In genomic region chr17:45248132-45248936, GRCh38 we compare ENCODE assay signal across 1 cellular context.
TF ChIP-seq lines count a peak whose summit lies in the region.

No MANE protein-coding gene starts in this region.

TF ChIP-seq in GM12878, 131 proteins besides CTCF, POLR2A, EP300 and RAD21 (continued from another document and continues in another):
- TF ChIP-seq ZNF592 (IDR thresholded peaks at IDR 0.05) (no peak), CEBPZ (IDR thresholded peaks at IDR 0.05; ENCODE audit: low read depth, low read length) (no peak), E2F4 (IDR thresholded peaks at IDR 0.05; ENCODE audit: low read depth, low read length) (no peak), PAX8 (IDR thresholded peaks at IDR 0.05) (no peak), PBX3 (IDR thresholded peaks at IDR 0.05; ENCODE audit: insufficient replicate concordance, low read depth, low read length) (no peak), YBX1 (IDR thresholded peaks at IDR 0.05) (no peak), ZBTB4 (CRISPR knock-in tag; IDR thresholded peaks at IDR 0.05) (no peak), ZNF622 (IDR thresholded peaks at IDR 0.05) (no peak), PRDM15 (CRISPR knock-in tag; IDR thresholded peaks at IDR 0.05) (no peak), BCLAF1 (IDR thresholded peaks at IDR 0.05) (no peak), POLR2AphosphoS5 (IDR thresholded peaks at IDR 0.05; ENCODE audit: low read length) (peak; percentile 61), CREB1 (IDR thresholded peaks at IDR 0.05; ENCODE audit: low read depth) (peak; percentile 35; the same call in 1 of the 2 replicates), NRF1 (conservative IDR thresholded peaks at IDR 0.05; ENCODE audit: low read depth, low read length) (no peak), MLLT1 (IDR thresholded peaks at IDR 0.05) (no peak), SIX5 (IDR thresholded peaks at IDR 0.05; ENCODE audit: low read depth, low read length, severe bottlenecking) (no peak), IKZF2 (IDR thresholded peaks at IDR 0.05) (no peak), CEBPB (IDR thresholded peaks at IDR 0.05; ENCODE audit: borderline replicate concordance in 1 of 2, low read depth in 2 of 2, low read length in 2 of 2) (no peak), ATF7 (IDR thresholded peaks at IDR 0.05; ENCODE audit: low read depth) (no peak), E4F1 (IDR thresholded peaks at IDR 0.05; ENCODE audit: borderline replicate concordance, partially characterized antibody) (no peak), TAF1 (IDR thresholded peaks at IDR 0.05; ENCODE audit: borderline replicate concordance, low read depth, low read length) (peak; percentile 45; the same call in 1 of the 2 replicates)
